In the genomic region with DNA sequence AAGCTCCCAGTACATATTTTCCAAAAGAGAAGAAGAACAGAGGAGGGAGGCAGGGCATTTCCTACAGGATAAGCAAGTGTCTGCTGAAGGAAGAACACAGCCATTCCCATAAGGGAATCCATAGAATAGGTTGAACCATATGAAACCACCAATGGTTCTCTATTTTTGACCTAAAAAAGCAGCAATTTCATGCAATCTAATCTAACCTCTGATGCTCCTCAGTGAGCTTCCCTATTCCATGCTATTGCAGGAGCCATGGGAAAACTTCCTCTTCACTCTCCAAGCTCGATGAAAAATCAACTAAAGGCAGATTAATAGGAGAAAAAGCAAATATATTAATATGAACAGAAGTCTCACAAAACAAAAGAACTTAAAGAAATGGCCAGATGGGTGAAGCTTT, we compare ENCODE assay signal across 14 cellular contexts. TPM values are rescaled to one million over a fixed set of nuclear protein-coding genes. Genes with fewer than 3 reads are reported as not detected.
DNase-seq lines count a peak whose midpoint lies in the region; ATAC-seq and TF ChIP-seq lines count a peak whose summit lies in the region.
"Had no signal": no experiment of that assay in that cellular context is flagged by ENCODE, and none has a peak within 500 bp of the region (broad histone marks: within the 10 kb centered on the region; RNA-seq: fewer than 3 reads in every experiment).

No MANE protein-coding gene starts in this region.

- H3K27ac Mint-ChIP-seq in type B pancreatic cell = peak overlapping the region; percentile 19

- TF ChIP-seq POLR2A in Peyer's patch (IDR thresholded peaks at IDR 0.05) = no peak

- H3K9me3 Mint-ChIP-seq in type B pancreatic cell = peaks cover 5% of the 10 kb centered on the region

- 47 to 56% methylated on average over 1 of the region's 1 CpG for WGBS in heart right ventricle, 2 donors
- 14 to 33% methylated on average over 1 of the region's 1 CpG for WGBS in lung, 2 donors

- peak overlapping the region in 9 of 10 donors; percentile 42 to 82 (median 63) for H3K27ac ChIP-seq in heart right ventricle
- H3K27ac ChIP-seq in Peyer's patch = peak overlapping the region in 3 of 4 donors; percentile 30 to 59 (median 51)
- peak overlapping the region; percentile 61 to 70 for H3K27ac ChIP-seq in lung (ENCODE audit: low read depth in 1 of 2, low read length in 1 of 2)
- H3K27ac ChIP-seq: RWPE1 had no signal

- peaks cover 9% of the 10 kb centered on the region for H3K4me1 Mint-ChIP-seq in type B pancreatic cell (ENCODE audit: unreplicated experiment)

- intact Hi-C loops in heart right ventricle (cut with DNase I) (loop anchor here in 3 of 10 donors (5.0 to 10.0 kb wide), 2 partner anchors 38 to 45 kb away; no protein-coding TSS in a partner anchor), Right ventricle myocardium superior (cut with DNase I) (no loop called here)

- H3K4me1 ChIP-seq in heart right ventricle (peaks cover 0 to 78% (median 56%) of the 10 kb centered on the region in 9 donors), Peyer's patch (no peaks in the 10 kb centered on the region), lung (ENCODE audit: control insufficient read depth in 2 of 2, insufficient read depth in 2 of 2, low read length in 2 of 2) (peaks cover 11 to 46% of the 10 kb centered on the region in 2 donors)
- H3K4me1 ChIP-seq: BE2C had no signal

- no peaks in the 10 kb centered on the region for H3K27me3 ChIP-seq in heart right ventricle
- H3K27me3 ChIP-seq in Peyer's patch = no peaks in the 10 kb centered on the region
- no peaks in the 10 kb centered on the region for H3K27me3 ChIP-seq in lung (ENCODE audit: control insufficient read depth, insufficient read depth)
- H3K27me3 ChIP-seq: BE2C had no signal

- no peaks in the 10 kb centered on the region for H3K27me3 Mint-ChIP-seq in type B pancreatic cell

- H3K4me3 ChIP-seq in heart right ventricle (no peak overlapping the region), Peyer's patch (no peak overlapping the region), lung (no peak overlapping the region)

- ATAC-seq in heart right ventricle (no peak), Right ventricle myocardium superior (ENCODE audit: poor library complexity) (no peak), lung (ENCODE audit: insufficient read depth, low FRiP score) (no peak)

- H3K36me3 ChIP-seq in heart right ventricle (no peaks in the 10 kb centered on the region), Peyer's patch (no peaks in the 10 kb centered on the region), lung (ENCODE audit: control insufficient read depth in 2 of 2, insufficient read depth in 2 of 2, low read length in 2 of 2) (no peaks in the 10 kb centered on the region)
- H3K36me3 ChIP-seq: BE2C had no signal

- H3K4me3 Mint-ChIP-seq in type B pancreatic cell = no peak overlapping the region

- TF ChIP-seq CTCF in heart right ventricle (IDR thresholded peaks at IDR 0.05) = no peak
- TF ChIP-seq CTCF in Peyer's patch (IDR thresholded peaks at IDR 0.05) = no peak
- TF ChIP-seq CTCF in lung (IDR thresholded peaks at IDR 0.05; ENCODE audit: control extremely low read depth, extremely low read depth) = no peak
- no peak for TF ChIP-seq CTCF in type B pancreatic cell (conservative IDR thresholded peaks at IDR 0.05)

- no peaks in the 10 kb centered on the region for H3K9me3 ChIP-seq in heart right ventricle
- H3K9me3 ChIP-seq in Peyer's patch = no peaks in the 10 kb centered on the region
- no peaks in the 10 kb centered on the region for H3K9me3 ChIP-seq in lung (ENCODE audit: control insufficient read depth in 2 of 2, insufficient read depth in 1 of 2, low read length in 1 of 2)
- H3K9me3 ChIP-seq: BE2C had no signal

- no peak for DNase-seq in heart right ventricle
- no peak for DNase-seq in Right ventricle myocardium superior
- DNase-seq in Peyer's patch = no peak
- no peak for DNase-seq in lung (ENCODE audit: low spot score)
- DNase-seq in type B pancreatic cell (ENCODE audit: extremely low spot score, unreplicated experiment) = no peak
- no peak for DNase-seq in HuH-7.5 (ENCODE audit: low spot score)
- no peak for DNase-seq in NCI-H2227 treated with DMSO at 0.1 percent for 48 hours (lab: John Stamatoyannopoulos, UW)
- no peak for DNase-seq in ecto neural progenitor cell (ENCODE audit: low spot score)
- DNase-seq: BE2C; GF-D8; hippocampal formation; NCI-H510A; stimulated activated CD4-positive, alpha-beta T cell treated with anti-CD3 and anti-CD28 coated beads, Interleukin-2, amount 100 ng/mL, for 48 hours had no signal

- H3K36me3 Mint-ChIP-seq in type B pancreatic cell = peaks cover 9% of the 10 kb centered on the region

RNA-seq across cellular contexts. Expression of gene SIPA1L2, which starts 50.5 kb away (rescaled TPM):
- total RNA-seq in heart right ventricle = 100 to 1,000 TPM in 5 of 10 donors, 10 to 100 TPM in 5; 64.9 to 141 (median 101) TPM
- polyA plus RNA-seq in heart right ventricle = 10 to 100 TPM; 20.3 to 39.3 TPM
- 120 TPM for total RNA-seq in Right ventricle myocardium superior
- 10 to 100 TPM; 38.0 to 72.4 (median 44.6) TPM for total RNA-seq in Peyer's patch
- 10 to 100 TPM; 27.0 to 60.1 TPM for total RNA-seq in lung
- 10 to 100 TPM in 1 of 2 donors, 1 to 10 TPM in 1; 5.3 to 33.9 TPM for polyA plus RNA-seq in lung
- 35.6 and 45.6 TPM in 2 replicates for total RNA-seq in type B pancreatic cell (ENCODE audit: low replicate concordance)
